In the genomic region with DNA sequence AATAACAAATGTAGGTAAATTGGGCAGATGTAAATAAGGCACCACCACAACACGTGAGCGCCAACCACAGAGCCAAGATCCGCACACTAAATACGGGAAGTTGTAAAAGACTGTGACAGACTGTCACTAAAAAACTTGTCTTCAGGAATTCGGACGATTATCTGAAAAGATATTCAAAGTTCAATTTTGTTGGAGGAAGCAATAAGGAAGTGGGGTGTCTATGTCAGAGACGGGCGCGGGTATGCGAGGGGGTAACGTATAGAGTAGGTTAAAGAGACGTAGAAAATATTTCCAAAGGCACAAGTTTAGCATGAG, we compare ENCODE assay signal across 8 cellular contexts. TPM values are rescaled to one million over a fixed set of nuclear protein-coding genes. Genes with fewer than 3 reads are reported as not detected.
DNase-seq lines count a peak whose midpoint lies in the region; ATAC-seq, FAIRE-seq and TF ChIP-seq lines count a peak whose summit lies in the region.

No MANE protein-coding gene starts in this region.

- DNase-seq in HL-60 (ENCODE audit: low read depth in 1 of 2, low spot score in 1 of 2) (peak in 1 of 2 experiments; percentile 76), urothelium cell line (ENCODE audit: low spot score) (no peak), EL (no peak)
- peak; percentile 11 for DNase-seq in activated CD4-positive, alpha-beta T cell treated with anti-CD3 and anti-CD28 coated beads for 1 hour

- peak overlapping the region; percentile 78 for H3K4me3 Mint-ChIP-seq in dendritic cell treated with granulocyte-macrophage colony-stimulating factor and Interleukin-4, amounts not matched to agents 40 ng/mL and 50 ng/mL, for 4 days

- no peaks in the 10 kb centered on the region for H3K27me3 Mint-ChIP-seq in dendritic cell treated with granulocyte-macrophage colony-stimulating factor and Interleukin-4, amounts not matched to agents 40 ng/mL and 50 ng/mL, for 4 days

- no peaks in the 10 kb centered on the region for H3K9me3 Mint-ChIP-seq in dendritic cell treated with granulocyte-macrophage colony-stimulating factor and Interleukin-4, amounts not matched to agents 40 ng/mL and 50 ng/mL, for 4 days

- H3K36me3 ChIP-seq in muscle layer of colon (ENCODE audit: insufficient read depth, low read length) = peaks cover 16% of the 10 kb centered on the region

- H3K9me3 ChIP-seq in muscle layer of colon (ENCODE audit: low read length) = no peaks in the 10 kb centered on the region

- H3K27ac ChIP-seq in HL-60 (replicated peaks) (peak overlapping the region; percentile 91), muscle layer of colon (ENCODE audit: low read depth, low read length) (peak overlapping the region; percentile 98), temporal lobe (ENCODE audit: low read depth, low read length) (peak overlapping the region; percentile 95)

- no peak for FAIRE-seq in urothelium cell line (lab: Jason Lieb, UNC)

- peaks cover 32% of the 10 kb centered on the region for H3K4me1 ChIP-seq in muscle layer of colon (ENCODE audit: insufficient read depth, low read length)

- peaks cover 32% of the 10 kb centered on the region for H3K4me1 Mint-ChIP-seq in dendritic cell treated with granulocyte-macrophage colony-stimulating factor and Interleukin-4, amounts not matched to agents 40 ng/mL and 50 ng/mL, for 4 days (ENCODE audit: low read depth)

- intact Hi-C loops in dendritic cell treated with granulocyte-macrophage colony-stimulating factor and Interleukin-4, amounts not matched to agents 40 ng/mL and 50 ng/mL, for 4 days (cut with micrococcal nuclease) = loop anchor here (2.0 kb wide), 1 partner anchor 156 kb away; no protein-coding TSS in a partner anchor

- peak overlapping the region; percentile 61 for H3K4me3 ChIP-seq in HL-60 (replicated peaks; ENCODE audit: insufficient read depth, low read length)
- peak overlapping the region; percentile 64 to 80 for H3K4me3 ChIP-seq in muscle layer of colon (ENCODE audit: low read depth in 1 of 2, low read length in 2 of 2)

- H3K27ac Mint-ChIP-seq in dendritic cell treated with granulocyte-macrophage colony-stimulating factor and Interleukin-4, amounts not matched to agents 40 ng/mL and 50 ng/mL, for 4 days = peak overlapping the region; percentile 99

- H3K9ac ChIP-seq in muscle layer of colon (ENCODE audit: low read length) = peak overlapping the region; percentile 94

- TF ChIP-seq CTCF in HL-60 (IDR thresholded peaks at IDR 0.05; ENCODE audit: insufficient read depth, low read length) = no peak

- H3K36me3 Mint-ChIP-seq in dendritic cell treated with granulocyte-macrophage colony-stimulating factor and Interleukin-4, amounts not matched to agents 40 ng/mL and 50 ng/mL, for 4 days (ENCODE audit: low read depth) = peaks cover 34% of the 10 kb centered on the region

- ATAC-seq in GM19438 (IDR thresholded peaks at IDR 0.05; ENCODE audit: low read depth, unreplicated experiment) = peak; percentile 9

- H3K27me3 ChIP-seq in HL-60 (ENCODE audit: insufficient read depth, poor library complexity, severe bottlenecking) = no peaks in the 10 kb centered on the region
- H3K27me3 ChIP-seq in muscle layer of colon (ENCODE audit: control insufficient read depth in 1 of 2, insufficient read depth in 2 of 2, low read length in 2 of 2) = no peaks in the 10 kb centered on the region

RNA-seq across cellular contexts. Expression of gene HSP90B1, which starts 1.5 kb away (rescaled TPM):
- 162 TPM for total RNA-seq in temporal lobe

RNA-seq across cellular contexts. Expression of gene TDG, which starts 37.0 kb away (rescaled TPM):
- 42.8 TPM for total RNA-seq in temporal lobe
